Comparison of ENCODE assay signal across 8 cellular contexts in the genomic region with DNA sequence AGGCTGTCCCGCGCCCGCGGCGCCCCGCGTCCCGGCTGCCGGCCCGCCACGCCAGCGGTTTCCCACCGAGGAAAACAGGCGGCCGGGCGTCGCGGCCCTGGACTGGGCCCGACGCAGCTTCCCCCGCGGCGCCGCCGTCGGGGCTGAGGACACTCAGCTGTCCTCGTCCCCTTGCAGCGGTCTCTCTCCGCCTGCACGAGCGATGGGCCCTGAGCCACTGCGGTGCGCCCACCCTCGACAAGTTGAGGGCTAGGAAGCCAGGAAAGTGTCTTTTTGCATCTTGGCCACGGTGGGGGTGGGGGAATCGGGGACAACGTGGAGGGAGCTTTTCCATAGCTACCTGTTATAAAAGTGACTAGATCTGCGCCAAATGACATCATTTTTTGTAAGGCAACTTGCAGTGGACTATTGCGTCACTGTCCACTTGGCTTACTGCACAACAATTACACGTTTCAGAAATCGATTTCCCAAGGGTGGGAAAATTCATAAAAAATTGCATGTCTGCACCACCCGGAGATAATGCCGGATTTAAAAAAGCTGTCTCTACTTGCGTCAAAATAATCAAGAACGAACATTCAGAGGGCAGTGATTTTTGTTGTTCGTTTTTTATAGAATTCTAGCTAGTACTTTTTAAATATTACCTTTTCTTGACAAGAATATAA. TPM values are rescaled to one million over a fixed set of nuclear protein-coding genes. Genes with fewer than 3 reads are reported as not detected.
DNase-seq lines count a peak whose midpoint lies in the region; ATAC-seq, FAIRE-seq and TF ChIP-seq lines count a peak whose summit lies in the region.

No MANE protein-coding gene starts in this region.

- H3K9ac ChIP-seq in keratinocyte (ENCODE audit: control insufficient read depth, extremely low read depth, insufficient read depth, low read length), result peak overlapping the region; percentile 92

- H3K9me3 ChIP-seq in A549 (no peaks in the 10 kb centered on the region), body of pancreas (no peaks in the 10 kb centered on the region), keratinocyte (ENCODE audit: control insufficient read depth, low read depth, low read length) (no peaks in the 10 kb centered on the region)

- POLR2A ChIA-PET in A549 (lab: Yijun Ruan, JAX), result interaction anchor here (0.5 to 4.2 kb wide), 17 partner anchors 9 to 283 kb away, joined by 3 to 80 read pairs (median 4); partner anchors contain the start of genes ACOT9, APOO, CXorf58 and EIF2S3

- H3K4me1 Mint-ChIP-seq in stimulated activated effector memory CD8-positive, alpha-beta T cell treated with anti-CD3 and anti-CD28 coated beads, Interleukin-12 subunit alpha, Interleukin-12 subunit beta, amount 100 ng/mL, for 72 hours, result peaks cover 11% of the 10 kb centered on the region

- H3K27me3 ChIP-seq in body of pancreas (no peaks in the 10 kb centered on the region), keratinocyte (ENCODE audit: control insufficient read depth, extremely low read depth, insufficient read depth, low read length) (no peaks in the 10 kb centered on the region)

- H3K4me3 Mint-ChIP-seq in stimulated activated effector memory CD8-positive, alpha-beta T cell treated with anti-CD3 and anti-CD28 coated beads, Interleukin-12 subunit alpha, Interleukin-12 subunit beta, amount 100 ng/mL, for 72 hours, result peak overlapping the region; percentile 75

- H4K20me1 ChIP-seq in keratinocyte (ENCODE audit: control insufficient read depth, extremely low read depth, insufficient read depth, low read length), result no peaks in the 10 kb centered on the region

- H3K36me3 ChIP-seq in body of pancreas (replicated peaks in 1 of 2; ENCODE audit: insufficient read depth in 1 of 2, low read depth in 2 of 2) (no peaks in the 10 kb centered on the region), keratinocyte (ENCODE audit: control insufficient read depth in 2 of 2, extremely low read depth in 1 of 2, insufficient read depth in 2 of 2, low read length in 2 of 2) (no peaks in the 10 kb centered on the region)

- no peak for TF ChIP-seq RAD21 in A549 (conservative IDR thresholded peaks at IDR 0.05 in 1 of 2, IDR thresholded peaks at IDR 0.05 in 1 of 2)

- H3K79me2 ChIP-seq in keratinocyte (ENCODE audit: control insufficient read depth, insufficient read depth, low read length), result peaks cover 17% of the 10 kb centered on the region

- TF ChIP-seq POLR2A in A549 (IDR thresholded peaks at IDR 0.05; ENCODE audit: low read length) (no peak), GM12892 (IDR thresholded peaks at IDR 0.05; ENCODE audit: low read depth, low read length) (no peak), body of pancreas (IDR thresholded peaks at IDR 0.05) (peak; percentile 47 to 61 (median 57))

- peak overlapping the region; percentile 81 for H2AFZ ChIP-seq in keratinocyte (ENCODE audit: control insufficient read depth, low read length)

- dilution Hi-C loops in keratinocyte (cut with MboI; ENCODE audit: extremely low pct_ligation_motif_present, low sequenced_read_pairs), result no loop called here

- CTCF ChIA-PET in A549 (lab: Yijun Ruan, JAX), result interaction anchor here (0.8 to 4.5 kb wide), 7 partner anchors 25 to 367 kb away, joined by 3 to 30 read pairs (median 3); partner anchors contain the start of genes EIF2S3 and SAT1

- WGBS in A549 (ENCODE audit: missing lambda C conversion rate), result 3% methylated on average over 11 of the region's 46 CpGs
- WGBS in body of pancreas, 2 donors, result 0 to 2% methylated on average over 10 to 36 of the region's 46 CpGs

- ATAC-seq in A549 (peak; percentile 62 to 63), HG02852 (IDR thresholded peaks at IDR 0.05; ENCODE audit: unreplicated experiment) (peak; percentile 25), body of pancreas (peak; percentile 47)
- ATAC-seq in stimulated activated effector memory CD8-positive, alpha-beta T cell treated with anti-CD3 and anti-CD28 coated beads, Interleukin-12 subunit alpha, Interleukin-12 subunit beta, amount 100 ng/mL, for 72 hours, result peak; percentile 55

- intact Hi-C loops in body of pancreas (cut with DNase I), result no loop called here

- peak overlapping the region; percentile 92 for H3K4me2 ChIP-seq in A549
- H3K4me2 ChIP-seq in keratinocyte (ENCODE audit: control insufficient read depth, extremely low read depth, insufficient read depth, low read depth, low read length), result peak overlapping the region; percentile 82

- peaks cover 25% of the 10 kb centered on the region for H3K36me3 Mint-ChIP-seq in stimulated activated effector memory CD8-positive, alpha-beta T cell treated with anti-CD3 and anti-CD28 coated beads, Interleukin-12 subunit alpha, Interleukin-12 subunit beta, amount 100 ng/mL, for 72 hours

- TF ChIP-seq CTCF in A549 (IDR thresholded peaks at IDR 0.05) (no peak), body of pancreas (IDR thresholded peaks at IDR 0.05) (no peak), keratinocyte (optimal IDR thresholded peaks at IDR 0.05 in 1 of 3, IDR thresholded peaks at IDR 0.05 in 1 of 3, conservative IDR thresholded peaks at IDR 0.05 in 1 of 3; ENCODE audit: extremely low read depth in 1 of 3, insufficient read depth in 2 of 3, low read length in 3 of 3) (no peak)

- peak; percentile 33 to 82 for DNase-seq in A549 (ENCODE audit: low read depth in 1 of 2, low spot score in 1 of 2)
- DNase-seq in GM12892 (ENCODE audit: insufficient read length), result no peak
- peak; percentile 35 for DNase-seq in NCI-H2196 (lab: John Stamatoyannopoulos, UW; ENCODE audit: unreplicated experiment)
- DNase-seq in body of pancreas, result peak; percentile 37 to 69 (median 46)
- no peak for DNase-seq in keratinocyte (ENCODE audit: low read depth, low spot score)
- DNase-seq in stimulated activated effector memory CD8-positive, alpha-beta T cell treated with anti-CD3 and anti-CD28 coated beads, Interleukin-12 subunit alpha, Interleukin-12 subunit beta, amount 100 ng/mL, for 72 hours (ENCODE audit: low spot score in 2 of 2), result no peak
- no peak for DNase-seq in occipital lobe (lab: John Stamatoyannopoulos, UW)

- H3K4me1 ChIP-seq in A549, result peaks cover 16% of the 10 kb centered on the region; the same call in 2 of the 3 replicates
- H3K4me1 ChIP-seq in body of pancreas, result peaks cover 4% of the 10 kb centered on the region
- H3K4me1 ChIP-seq in keratinocyte (ENCODE audit: control insufficient read depth, extremely low read depth, insufficient read depth, low read length), result no peaks in the 10 kb centered on the region

- peak in 1 of 2 experiments; percentile 5; a peak in 1 of 5 replicates for TF ChIP-seq EP300 in A549 (IDR thresholded peaks at IDR 0.05)

- H3K4me3 ChIP-seq in A549 (peak overlapping the region; percentile 95), body of pancreas (no peak overlapping the region), keratinocyte (ENCODE audit: control insufficient read depth in 2 of 3, extremely low read depth in 1 of 3, insufficient read depth in 2 of 3, low read depth in 1 of 3, low read length in 3 of 3) (peak overlapping the region; percentile 70 to 79 (median 72))

- FAIRE-seq in A549 (lab: Jason Lieb, UNC) (no peak), GM12892 (lab: Jason Lieb, UNC) (peak; percentile 63), keratinocyte (lab: Jason Lieb, UNC) (no peak)

- H3K27ac Mint-ChIP-seq in stimulated activated effector memory CD8-positive, alpha-beta T cell treated with anti-CD3 and anti-CD28 coated beads, Interleukin-12 subunit alpha, Interleukin-12 subunit beta, amount 100 ng/mL, for 72 hours, result peak overlapping the region; percentile 79

- H3K9me1 ChIP-seq in keratinocyte (ENCODE audit: control insufficient read depth, extremely low read depth, insufficient read depth, low read length), result no peaks in the 10 kb centered on the region

- peak overlapping the region; percentile 99 for H3K27ac ChIP-seq in A549
- peak overlapping the region; percentile 87 to 99 (median 94) for H3K27ac ChIP-seq in body of pancreas
- H3K27ac ChIP-seq in keratinocyte (ENCODE audit: control insufficient read depth, insufficient read depth, low read length), result peak overlapping the region; percentile 87

- H3K9me3 Mint-ChIP-seq in stimulated activated effector memory CD8-positive, alpha-beta T cell treated with anti-CD3 and anti-CD28 coated beads, Interleukin-12 subunit alpha, Interleukin-12 subunit beta, amount 100 ng/mL, for 72 hours, result no peaks in the 10 kb centered on the region

TF ChIP-seq in A549, 52 proteins besides CTCF, POLR2A, EP300 and RAD21 (continues in another document):
- TF ChIP-seq RFX5 (IDR thresholded peaks at IDR 0.05), result no peak

RNA-seq across cellular contexts. Expression of gene KLHL15, which starts 1.1 kb away (rescaled TPM):
- polyA plus RNA-seq in A549 (2011; rRNA removed), result 11.2 and 15.0 TPM in 2 replicates
- 3.8 and 4.8 TPM in 2 replicates for polyA plus RNA-seq in A549 (2012; cell fraction: cytosol; rRNA removed)
- 2.8 and 5.1 TPM in 2 replicates for polyA plus RNA-seq in A549 (2012; cell fraction: nucleus; rRNA removed)
- polyA plus RNA-seq in A549 (2017; fragmentation: RNase III; extraction: RNeasy Plus Mini Kit Qiagen cat#74134 plus additional on column Dnase treatment), result 6.1 to 6.4 TPM (median 6.2 TPM) in 3 replicates
- 12.5 and 13.4 TPM in 2 replicates for polyA minus RNA-seq in A549 (2011; rRNA and poly(A)+ RNA removed)
- polyA plus RNA-seq in GM12892 (2012; ENCODE audit: missing spikeins), result 4.0 TPM
- total RNA-seq in body of pancreas, result 1 to 10 TPM; 4.7 to 7.6 TPM
- 1.9 to 3.4 TPM (median 2.2 TPM) in 3 replicates for polyA plus RNA-seq in keratinocyte
- polyA plus RNA-seq in keratinocyte (2011; ENCODE audit: low read depth), result 0.91 TPM
- 0.90 and 1.5 TPM in 2 replicates for polyA plus RNA-seq in keratinocyte (2011; cell fraction: cytosol; rRNA removed)
- 2.3 and 3.4 TPM in 2 replicates for polyA plus RNA-seq in keratinocyte (2011; cell fraction: nucleus; rRNA removed)
- polyA plus RNA-seq in keratinocyte (2012; ENCODE audit: low replicate concordance), result 1.6 TPM in 2 replicates
- polyA minus RNA-seq in keratinocyte, result 1.0 to 6.3 TPM (median 2.5 TPM) in 3 replicates
- 2.5 TPM for polyA minus RNA-seq in keratinocyte (2011; cell fraction: cytosol; rRNA and poly(A)+ RNA removed)
- polyA minus RNA-seq in keratinocyte (2011; cell fraction: nucleus; rRNA and poly(A)+ RNA removed), result 3.8 and 5.9 TPM in 2 replicates
- total RNA-seq in occipital lobe, result 40.4 TPM

RNA-seq across cellular contexts. Expression of gene EIF2S3, which starts 28.9 kb away (rescaled TPM):
- 214 and 219 TPM in 2 replicates for polyA plus RNA-seq in A549 (2011; rRNA removed)
- 72.4 and 82.5 TPM in 2 replicates for polyA plus RNA-seq in A549 (2012; cell fraction: cytosol; rRNA removed)
- polyA plus RNA-seq in A549 (2012; cell fraction: nucleus; rRNA removed), result 65.4 and 108 TPM in 2 replicates
- 259 to 300 TPM (median 270 TPM) in 3 replicates for polyA plus RNA-seq in A549 (2017; fragmentation: RNase III; extraction: RNeasy Plus Mini Kit Qiagen cat#74134 plus additional on column Dnase treatment)
- polyA minus RNA-seq in A549 (2011; rRNA and poly(A)+ RNA removed), result 298 and 320 TPM in 2 replicates
- 289 TPM for polyA plus RNA-seq in GM12892 (2012; ENCODE audit: missing spikeins)
- 100 to 1,000 TPM in 1 of 2 donors, 10 to 100 TPM in 1; 49.1 to 105 TPM for total RNA-seq in body of pancreas
- 96.7 to 127 TPM (median 112 TPM) in 3 replicates for polyA plus RNA-seq in keratinocyte
- 157 TPM for polyA plus RNA-seq in keratinocyte (2011; ENCODE audit: low read depth)
- 92.3 and 153 TPM in 2 replicates for polyA plus RNA-seq in keratinocyte (2011; cell fraction: cytosol; rRNA removed)
- 225 and 267 TPM in 2 replicates for polyA plus RNA-seq in keratinocyte (2011; cell fraction: nucleus; rRNA removed)
- polyA plus RNA-seq in keratinocyte (2012; ENCODE audit: low replicate concordance), result 121 and 190 TPM in 2 replicates
- polyA minus RNA-seq in keratinocyte, result 100 to 182 TPM (median 130 TPM) in 3 replicates
- polyA minus RNA-seq in keratinocyte (2011; cell fraction: cytosol; rRNA and poly(A)+ RNA removed), result 221 TPM
- polyA minus RNA-seq in keratinocyte (2011; cell fraction: nucleus; rRNA and poly(A)+ RNA removed), result 54.9 and 115 TPM in 2 replicates
- 313 TPM for total RNA-seq in occipital lobe

Comparison
In these comparisons a context has a peak if more than half of its experiments do, and no peak if none do; other contexts are left out.
1. DNase-seq: peak in A549 (2 of 2), NCI-H2196 (single experiment) and body of pancreas (4 of 4); none in GM12892 (single experiment), keratinocyte (single experiment), stimulated activated effector memory CD8-positive, alpha-beta T cell treated with anti-CD3 and anti-CD28 coated beads, Interleukin-12 subunit alpha, Interleukin-12 subunit beta, amount 100 ng/mL, for 72 hours (0 of 2) and occipital lobe (single experiment).
2. H3K4me3 ChIP-seq: peak in A549 (single experiment) and keratinocyte (3 of 3); none in body of pancreas (0 of 2).
3. POLR2A ChIP-seq: peak in body of pancreas (3 of 3); none in A549 (single experiment) and GM12892 (single experiment).
4. Peak in every context shown above with its lines, with median percentiles within 50 percentile points of each other: ATAC-seq and H3K27ac ChIP-seq.